Comparison of ENCODE assay signal across 8 cellular contexts in the genomic region with DNA sequence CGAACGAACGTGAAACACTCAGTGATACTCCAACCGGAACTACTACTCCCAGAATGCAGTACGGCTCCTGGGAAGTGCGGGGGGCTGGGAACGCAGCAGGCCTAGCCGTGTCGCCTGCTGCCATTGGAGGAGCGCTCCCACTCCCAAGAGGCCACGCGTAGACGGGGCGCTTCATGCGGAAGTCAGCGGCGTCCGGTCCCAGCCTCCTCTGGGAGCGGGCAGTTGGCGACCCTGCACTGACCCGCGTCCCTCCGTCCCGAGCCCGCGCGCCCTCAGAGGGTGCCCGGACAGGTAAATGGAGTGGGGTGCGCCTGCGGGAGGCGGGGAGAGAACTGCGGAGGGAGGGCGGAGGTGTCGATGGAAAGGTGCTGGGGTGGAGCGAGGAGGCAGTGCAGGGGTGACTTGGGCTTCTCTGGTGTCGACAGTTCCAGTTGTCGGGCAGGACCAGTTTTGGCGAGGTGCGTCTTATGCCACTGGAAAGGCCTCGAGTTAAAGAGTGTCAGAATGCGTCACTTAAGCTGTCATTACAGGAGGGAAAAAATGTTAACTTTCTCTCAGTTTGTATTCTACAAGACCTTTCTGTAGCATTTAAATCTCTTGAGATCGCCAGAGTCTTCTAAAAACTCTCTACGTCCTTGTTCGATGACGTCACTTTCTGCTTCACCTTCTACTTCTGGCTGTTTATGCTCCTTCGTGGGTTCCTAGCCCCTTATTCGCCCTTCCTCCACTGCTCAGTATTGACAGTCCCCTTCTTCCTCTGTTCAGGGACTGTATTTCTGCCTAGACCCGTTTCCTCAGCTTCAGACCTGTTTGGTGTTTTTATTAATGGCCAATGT. TPM values are rescaled to one million over a fixed set of nuclear protein-coding genes. Genes with fewer than 3 reads are reported as not detected.
DNase-seq lines count a peak whose midpoint lies in the region; ATAC-seq and TF ChIP-seq lines count a peak whose summit lies in the region.

Gene VAMP7, plus strand, starts transcription at position 188 of the 836 bp plus-strand sequence. CDS start 8,122 bp downstream, outside the sequence.

- TF ChIP-seq CTCF in GM10266 (IDR thresholded peaks at IDR 0.05; ENCODE audit: control insufficient read depth, insufficient read depth, low read depth, missing control alignments), result no peak
- TF ChIP-seq CTCF in glutamatergic neuron (IDR thresholded peaks at IDR 0.05; ENCODE audit: partially characterized antibody, unreplicated experiment), result no peak
- no peak for TF ChIP-seq CTCF in ovary (IDR thresholded peaks at IDR 0.05)

- peaks cover 4 to 5% of the 10 kb centered on the region in 2 donors for H3K9me3 Mint-ChIP-seq in activated naive CD4-positive, alpha-beta T cell treated with anti-CD3 and anti-CD28 coated beads, Interleukin-2, amount 50 U/mL, for 72 hours
- peaks cover 6% of the 10 kb centered on the region for H3K9me3 Mint-ChIP-seq in glutamatergic neuron (ENCODE audit: unreplicated experiment)

- H3K36me3 Mint-ChIP-seq in activated naive CD4-positive, alpha-beta T cell treated with anti-CD3 and anti-CD28 coated beads, Interleukin-2, amount 50 U/mL, for 72 hours, result peaks cover 12 to 15% of the 10 kb centered on the region in 2 donors
- H3K36me3 Mint-ChIP-seq in glutamatergic neuron (ENCODE audit: unreplicated experiment), result no peaks in the 10 kb centered on the region

- no peak for TF ChIP-seq POLR2A in ovary (IDR thresholded peaks at IDR 0.05)

- H3K27ac Mint-ChIP-seq in activated naive CD4-positive, alpha-beta T cell treated with anti-CD3 and anti-CD28 coated beads, Interleukin-2, amount 50 U/mL, for 72 hours, result peak within 1 kb of the TSS; percentile 86 to 93
- H3K27ac Mint-ChIP-seq in glutamatergic neuron (ENCODE audit: unreplicated experiment), result peak within 1 kb of the TSS; percentile 73

- intact Hi-C loops in ovary (cut with DNase I), result no loop called here

- H3K27me3 Mint-ChIP-seq in glutamatergic neuron (ENCODE audit: unreplicated experiment), result peaks cover 3% of the 10 kb centered on the region

- H3K27me3 ChIP-seq in ovary (no peaks in the 10 kb centered on the region), thymus (ENCODE audit: control insufficient read depth, insufficient read depth) (no peaks in the 10 kb centered on the region)

- no peak for TF ChIP-seq EP300 in ovary (IDR thresholded peaks at IDR 0.05)

- H3K4me1 ChIP-seq in ovary (ENCODE audit: insufficient read depth) (peaks cover 1% of the 10 kb centered on the region), thymus (ENCODE audit: control insufficient read depth, insufficient read depth, low read length) (no peaks in the 10 kb centered on the region)

- H3K4me1 Mint-ChIP-seq in glutamatergic neuron (ENCODE audit: low read depth, unreplicated experiment), result no peaks in the 10 kb centered on the region

- no peaks in the 10 kb centered on the region for H3K9me3 ChIP-seq in ovary
- H3K9me3 ChIP-seq in thymus (ENCODE audit: control insufficient read depth), result peaks cover 2% of the 10 kb centered on the region

- peak within 1 kb of the TSS; percentile 81 for H3K4me3 Mint-ChIP-seq in glutamatergic neuron (ENCODE audit: unreplicated experiment)

- H3K27ac ChIP-seq in ovary, result no peak within 1 kb of the TSS
- H3K27ac ChIP-seq in thymus (ENCODE audit: low read depth), result peak within 1 kb of the TSS; percentile 78

- peak within 1 kb of the TSS; percentile 57 for H3K4me3 ChIP-seq in ovary
- H3K4me3 ChIP-seq in thymus (ENCODE audit: low read length), result peak within 1 kb of the TSS; percentile 74

- H3K36me3 ChIP-seq in ovary (no peaks in the 10 kb centered on the region), thymus (ENCODE audit: control insufficient read depth, insufficient read depth) (no peaks in the 10 kb centered on the region)

- DNase-seq in GM10266 (ENCODE audit: extremely low spot score) (peak; percentile 76), NCI-H1092 (lab: John Stamatoyannopoulos, UW) (peak; percentile 84), SKM-1 (lab: John Stamatoyannopoulos, UW; ENCODE audit: unreplicated experiment) (peak; percentile 68), glutamatergic neuron (peak; percentile 84), ovary (peak; percentile 76 to 84 (median 78))
- DNase-seq in activated naive CD4-positive, alpha-beta T cell treated with anti-CD3 and anti-CD28 coated beads, Interleukin-2, amount 50 U/mL, for 72 hours (ENCODE audit: low spot score in 2 of 2), result peak; percentile 66 to 81

- 30 to 36% (median 32%) methylated on average over 48 of the region's 48 CpGs for WGBS in ovary, 3 donors
- 39% methylated on average over 48 of the region's 48 CpGs for WGBS in thymus

- peak; percentile 95 for ATAC-seq in HG02610 (IDR thresholded peaks at IDR 0.05; ENCODE audit: unreplicated experiment)
- peak; percentile 98 to 99 for ATAC-seq in activated naive CD4-positive, alpha-beta T cell treated with anti-CD3 and anti-CD28 coated beads, Interleukin-2, amount 50 U/mL, for 72 hours

RNA-seq across cellular contexts. Expression of gene VAMP7, which starts in this region (rescaled TPM):
- 10 to 100 TPM; 34.7 to 41.2 TPM for total RNA-seq in activated naive CD4-positive, alpha-beta T cell treated with anti-CD3 and anti-CD28 coated beads, Interleukin-2, amount 50 U/mL, for 72 hours
- total RNA-seq in glutamatergic neuron (ENCODE audit: unreplicated experiment), result 19.5 TPM
- total RNA-seq in ovary, result 10 to 100 TPM; 15.9 to 29.5 (median 23.0) TPM
- polyA plus RNA-seq in ovary, result 10 to 100 TPM; 21.2 to 42.9 TPM
- 34.6 TPM for polyA plus RNA-seq in thymus
